ENCODE assay signal across 15 cellular contexts in the genomic region with DNA sequence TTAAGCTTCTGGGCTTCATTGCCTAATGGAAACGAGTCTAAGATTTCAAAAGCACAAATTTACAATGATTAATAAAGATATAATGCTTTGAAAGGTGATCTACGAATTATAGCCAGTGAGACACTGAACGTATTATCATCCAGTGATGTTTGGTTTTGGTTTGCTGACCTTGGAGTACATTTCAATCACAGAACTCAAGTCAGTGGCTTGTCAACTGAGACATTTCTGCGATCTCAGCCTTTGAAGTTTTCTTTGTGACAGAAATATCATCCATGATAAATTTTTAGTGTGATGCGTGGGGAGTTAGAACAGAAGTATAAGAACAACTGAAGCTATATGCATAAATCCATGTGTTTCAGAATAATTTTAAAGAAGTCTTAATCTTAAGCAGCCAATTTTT.
DNase-seq lines count a peak whose midpoint lies in the region; ATAC-seq and TF ChIP-seq lines count a peak whose summit lies in the region.
"Had no signal": no experiment of that assay in that cellular context is flagged by ENCODE, and none has a peak within 500 bp of the region (broad histone marks: within the 10 kb centered on the region; RNA-seq: fewer than 3 reads in every experiment).

No MANE protein-coding gene starts in this region.

- no peaks in the 10 kb centered on the region for H3K9me3 ChIP-seq in OCI-LY1 (ENCODE audit: low read length)
- H3K9me3 ChIP-seq: prostate gland had no signal

- H3K4me3 ChIP-seq in GM23338 (no peak overlapping the region), OCI-LY1 (ENCODE audit: low read depth, low read length, poor library complexity, severe bottlenecking) (peak overlapping the region; percentile 64)
- H3K4me3 ChIP-seq: prostate gland had no signal

- H3K36me3 Mint-ChIP-seq in GM23338 (ENCODE audit: low read depth), result no peaks in the 10 kb centered on the region
- no peaks in the 10 kb centered on the region for H3K36me3 Mint-ChIP-seq in glutamatergic neuron (ENCODE audit: unreplicated experiment)
- H3K36me3 Mint-ChIP-seq in stimulated activated naive B cell treated with anti-CD40 and anti-IgM and Interleukin-4, amounts not matched to agents 10 μg/mL and 1 μg/mL and 100 μg/mL, for 72 hours, result peaks cover 7 to 19% of the 10 kb centered on the region in 2 donors

- no peak for ATAC-seq in GM23338
- no peak for ATAC-seq in stimulated activated naive B cell treated with anti-CD40 and anti-IgM and Interleukin-4, amounts not matched to agents 10 μg/mL and 1 μg/mL and 100 μg/mL, for 72 hours (replicated peaks)
- ATAC-seq: esophagus mucosa had no signal

- H3K4me3 Mint-ChIP-seq in GM23338, result no peak overlapping the region
- H3K4me3 Mint-ChIP-seq in glutamatergic neuron (ENCODE audit: unreplicated experiment), result peak overlapping the region; percentile 14
- H3K4me3 Mint-ChIP-seq in stimulated activated naive B cell treated with anti-CD40 and anti-IgM and Interleukin-4, amounts not matched to agents 10 μg/mL and 1 μg/mL and 100 μg/mL, for 72 hours, result peak overlapping the region; percentile 49 to 65
- H3K4me3 Mint-ChIP-seq: dendritic cell treated with granulocyte-macrophage colony-stimulating factor and Interleukin-4, amounts not matched to agents 40 ng/mL and 50 ng/mL, for 4 days had no signal

- H3K27ac Mint-ChIP-seq in GM23338, result no peak overlapping the region
- peak overlapping the region; percentile 87 for H3K27ac Mint-ChIP-seq in glutamatergic neuron (ENCODE audit: unreplicated experiment)
- no peak overlapping the region for H3K27ac Mint-ChIP-seq in stimulated activated naive B cell treated with anti-CD40 and anti-IgM and Interleukin-4, amounts not matched to agents 10 μg/mL and 1 μg/mL and 100 μg/mL, for 72 hours
- H3K27ac Mint-ChIP-seq: dendritic cell treated with granulocyte-macrophage colony-stimulating factor and Interleukin-4, amounts not matched to agents 40 ng/mL and 50 ng/mL, for 4 days had no signal

- H2AFZ ChIP-seq in GM23338, result no peak overlapping the region
- no peak overlapping the region for H2AFZ ChIP-seq in OCI-LY1 (ENCODE audit: low read length)

- TF ChIP-seq CTCF in GM23338 (conservative IDR thresholded peaks at IDR 0.05; ENCODE audit: low read depth in 2 of 2), result no peak
- TF ChIP-seq CTCF in OCI-LY1 (IDR thresholded peaks at IDR 0.05; ENCODE audit: low read length), result no peak
- TF ChIP-seq CTCF in glutamatergic neuron (IDR thresholded peaks at IDR 0.05; ENCODE audit: partially characterized antibody, unreplicated experiment), result no peak

- H3K9ac ChIP-seq in OCI-LY1 (ENCODE audit: low read length), result no peak overlapping the region

- no peaks in the 10 kb centered on the region for H3F3A ChIP-seq in GM23338 (replicated peaks; ENCODE audit: low read depth)
- no peaks in the 10 kb centered on the region for H3F3A ChIP-seq in OCI-LY1 (ENCODE audit: insufficient read depth, low read length)

- H3K4me2 ChIP-seq in GM23338 (peak overlapping the region; percentile 81), OCI-LY1 (ENCODE audit: low read length) (peak overlapping the region; percentile 88)

- DNase-seq in GM23338 (ENCODE audit: low spot score) (no peak), glutamatergic neuron (no peak), KG1 (lab: John Stamatoyannopoulos, UW) (no peak), mesenteric fat pad (ENCODE audit: low spot score) (no peak)
- no peak for DNase-seq in stimulated activated naive B cell treated with anti-CD40 and anti-IgM and Interleukin-4, amounts not matched to agents 10 μg/mL and 1 μg/mL and 100 μg/mL, for 72 hours
- DNase-seq in activated naive CD4-positive, alpha-beta T cell treated with Interleukin-2 at 50 U/mL for 16 hours, result no peak
- DNase-seq: aorta, DND-41, NCI-H2081, T-helper 1 cell, WERI-Rb-1 had no signal

- H3K9me3 Mint-ChIP-seq in GM23338 (no peaks in the 10 kb centered on the region), glutamatergic neuron (ENCODE audit: unreplicated experiment) (peaks cover 23% of the 10 kb centered on the region)
- no peaks in the 10 kb centered on the region for H3K9me3 Mint-ChIP-seq in stimulated activated naive B cell treated with anti-CD40 and anti-IgM and Interleukin-4, amounts not matched to agents 10 μg/mL and 1 μg/mL and 100 μg/mL, for 72 hours
- H3K9me3 Mint-ChIP-seq: dendritic cell treated with granulocyte-macrophage colony-stimulating factor and Interleukin-4, amounts not matched to agents 40 ng/mL and 50 ng/mL, for 4 days had no signal

- H3K4me1 ChIP-seq in GM23338 (ENCODE audit: insufficient read depth) (peaks cover 48% of the 10 kb centered on the region), OCI-LY1 (ENCODE audit: insufficient read depth, low read length, severe bottlenecking) (peaks cover 89% of the 10 kb centered on the region)
- H3K4me1 ChIP-seq: prostate gland had no signal

- no peak overlapping the region for H3K27ac ChIP-seq in GM23338 (ENCODE audit: low read depth)
- peak overlapping the region; percentile 87 for H3K27ac ChIP-seq in OCI-LY1 (ENCODE audit: low read depth, low read length, poor library complexity, severe bottlenecking)
- H3K27ac ChIP-seq: WERI-Rb-1 had no signal

- no peaks in the 10 kb centered on the region for H3K36me3 ChIP-seq in GM23338 (ENCODE audit: insufficient read depth)
- H3K36me3 ChIP-seq in OCI-LY1 (ENCODE audit: insufficient read depth, low read length), result no peaks in the 10 kb centered on the region; the same call in 1 of the 2 replicates
- H3K36me3 ChIP-seq: prostate gland, WERI-Rb-1 had no signal

- H3K4me1 Mint-ChIP-seq in GM23338 (peaks cover 55% of the 10 kb centered on the region), glutamatergic neuron (ENCODE audit: low read depth, unreplicated experiment) (peaks cover 38% of the 10 kb centered on the region)
- peaks cover 19 to 54% of the 10 kb centered on the region in 2 donors for H3K4me1 Mint-ChIP-seq in stimulated activated naive B cell treated with anti-CD40 and anti-IgM and Interleukin-4, amounts not matched to agents 10 μg/mL and 1 μg/mL and 100 μg/mL, for 72 hours

- H3K27me3 ChIP-seq in GM23338 (ENCODE audit: insufficient read depth) (no peaks in the 10 kb centered on the region), OCI-LY1 (ENCODE audit: insufficient read depth, low read length) (no peaks in the 10 kb centered on the region)

- H3K9me2 ChIP-seq in GM23338 (ENCODE audit: insufficient read depth), result no peaks in the 10 kb centered on the region
- H3K9me2 ChIP-seq in OCI-LY1 (ENCODE audit: low read depth, low read length), result no peaks in the 10 kb centered on the region

- H4K20me1 ChIP-seq in GM23338 (replicated peaks; ENCODE audit: insufficient read depth) (0 out of 2 replicates have a peak, but pooled peaks cover 5% of the 10 kb centered on the region), OCI-LY1 (ENCODE audit: insufficient read depth, low read length) (no peaks in the 10 kb centered on the region)

- H3K27me3 Mint-ChIP-seq in GM23338 (ENCODE audit: insufficient read depth, low read depth, poor library complexity) (peaks cover 6% of the 10 kb centered on the region), glutamatergic neuron (ENCODE audit: unreplicated experiment) (peaks cover 9% of the 10 kb centered on the region)
- H3K27me3 Mint-ChIP-seq in stimulated activated naive B cell treated with anti-CD40 and anti-IgM and Interleukin-4, amounts not matched to agents 10 μg/mL and 1 μg/mL and 100 μg/mL, for 72 hours, result no peaks in the 10 kb centered on the region
- H3K27me3 Mint-ChIP-seq: dendritic cell treated with granulocyte-macrophage colony-stimulating factor and Interleukin-4, amounts not matched to agents 40 ng/mL and 50 ng/mL, for 4 days had no signal

- H3K79me2 ChIP-seq in GM23338 (replicated peaks; ENCODE audit: insufficient read depth) (peaks cover 18% of the 10 kb centered on the region), OCI-LY1 (ENCODE audit: insufficient read depth, low read length) (peaks cover 48% of the 10 kb centered on the region)

TF ChIP-seq in GM23338, 12 proteins besides CTCF, POLR2A, EP300 and RAD21:
- TF ChIP-seq ZNF114 (CRISPR knock-in tag; IDR thresholded peaks at IDR 0.05) (no peak), CREB1 (CRISPR knock-in tag; IDR thresholded peaks at IDR 0.05; ENCODE audit: low read depth) (no peak), JUNB (IDR thresholded peaks at IDR 0.05; ENCODE audit: unreplicated experiment) (no peak), NANOG (IDR thresholded peaks at IDR 0.05; ENCODE audit: borderline replicate concordance) (no peak)
